ENCODE assay signal across 10 cellular contexts in the genomic region with DNA sequence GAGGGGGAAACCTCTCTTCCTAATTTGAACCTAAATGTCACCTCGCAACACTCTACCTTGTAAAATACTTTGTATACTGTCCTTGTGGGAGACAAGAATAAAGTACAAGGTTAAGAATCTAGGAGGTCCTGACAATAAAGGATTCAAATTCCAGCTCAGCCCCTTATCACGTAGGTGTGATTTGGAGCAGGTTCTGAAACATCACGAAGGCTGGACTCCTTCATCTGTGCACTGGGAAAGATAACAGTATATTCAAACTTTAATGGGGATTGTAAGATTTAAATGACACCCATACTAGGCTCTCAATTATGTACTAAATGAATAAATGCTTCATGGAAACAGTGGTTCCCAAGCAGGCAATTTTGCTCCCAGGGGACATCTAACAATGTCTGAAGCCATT. TPM values are rescaled to one million over a fixed set of nuclear protein-coding genes. Genes with fewer than 3 reads are reported as not detected.
A peak's percentile ranks its signal among the peaks of the same experiment; 100 is the strongest.
DNase-seq lines count a peak whose midpoint lies in the region; ATAC-seq, FAIRE-seq and TF ChIP-seq lines count a peak whose summit lies in the region.
"Had no signal": no experiment of that assay in that cellular context is flagged by ENCODE, and none has a peak within 500 bp of the region (broad histone marks: within the 10 kb centered on the region; RNA-seq: fewer than 3 reads in every experiment).

No MANE protein-coding gene starts in this region.

- H3K9ac ChIP-seq in OCI-LY1 (ENCODE audit: low read length) (peak overlapping the region; percentile 90), endodermal cell (ENCODE audit: extremely low read depth, low read length, poor library complexity, severe bottlenecking) (no peak overlapping the region)

- TF ChIP-seq CTCF in DOHH2 (IDR thresholded peaks at IDR 0.05; ENCODE audit: low read depth, low read length, poor library complexity, severe bottlenecking) (no peak), OCI-LY1 (IDR thresholded peaks at IDR 0.05; ENCODE audit: low read length) (no peak), endodermal cell (conservative IDR thresholded peaks at IDR 0.05) (no peak), psoas muscle (IDR thresholded peaks at IDR 0.05) (no peak), pancreas (IDR thresholded peaks at IDR 0.05) (no peak)

- H3K4me3 ChIP-seq in DOHH2 (ENCODE audit: low read length), result peak overlapping the region; percentile 92
- peak overlapping the region; percentile 93 for H3K4me3 ChIP-seq in OCI-LY1 (ENCODE audit: low read depth, low read length, poor library complexity, severe bottlenecking)
- peak overlapping the region; percentile 92 for H3K4me3 ChIP-seq in endodermal cell (ENCODE audit: low read length)
- peak overlapping the region; percentile 88 for H3K4me3 ChIP-seq in psoas muscle
- H3K4me3 ChIP-seq in pancreas, result peak overlapping the region in 2 of 4 donors; percentile 88 to 99

- peaks cover 76% of the 10 kb centered on the region for H3K79me2 ChIP-seq in DOHH2 (ENCODE audit: control insufficient read depth, low read length)
- peaks cover 44% of the 10 kb centered on the region for H3K79me2 ChIP-seq in OCI-LY1 (ENCODE audit: insufficient read depth, low read length)

- H3K36me3 ChIP-seq in DOHH2 (ENCODE audit: control insufficient read depth, low read length) (peaks cover 34% of the 10 kb centered on the region), OCI-LY1 (ENCODE audit: insufficient read depth, low read length) (peaks cover 12% of the 10 kb centered on the region), endodermal cell (ENCODE audit: control insufficient read depth, insufficient read depth, low read length) (peaks cover 14% of the 10 kb centered on the region), psoas muscle (ENCODE audit: insufficient read depth in 1 of 2, low read depth in 1 of 2) (peaks cover 2 to 23% of the 10 kb centered on the region in 2 donors), pancreas (no peaks in the 10 kb centered on the region)

- no peaks in the 10 kb centered on the region for H3K27me3 Mint-ChIP-seq in endodermal cell (ENCODE audit: insufficient read depth)

- peak overlapping the region; percentile 74 for H3K4me2 ChIP-seq in DOHH2 (ENCODE audit: low read length)
- H3K4me2 ChIP-seq in OCI-LY1 (ENCODE audit: low read length), result peak overlapping the region; percentile 69

- no peak for DNase-seq in endodermal cell
- no peak for DNase-seq in psoas muscle
- no peak for DNase-seq in NK-92 treated with Interleukin-12 subunit alpha and Interleukin-12 subunit beta, amount 100 ng/mL, for 24 hours (lab: John Stamatoyannopoulos, UW)
- no peak for DNase-seq in pancreas
- no peak for DNase-seq in cerebellar cortex (ENCODE audit: low spot score)
- DNase-seq: NCI-H524 treated with DMSO at 0.1 percent for 48 hours had no signal

- H3K9me2 ChIP-seq in DOHH2 (replicated peaks; ENCODE audit: control insufficient read depth, low read length), result no peaks in the 10 kb centered on the region
- H3K9me2 ChIP-seq in OCI-LY1 (ENCODE audit: low read depth, low read length), result no peaks in the 10 kb centered on the region

- H3K27ac ChIP-seq in DOHH2 (ENCODE audit: low read depth, low read length) (no peak overlapping the region), OCI-LY1 (ENCODE audit: low read depth, low read length, poor library complexity, severe bottlenecking) (peak overlapping the region; percentile 27), endodermal cell (ENCODE audit: low read depth, low read length) (no peak overlapping the region), psoas muscle (peak overlapping the region; percentile 99), pancreas (peak overlapping the region in 2 of 4 donors; percentile 98 to 99)

- H3K4me1 Mint-ChIP-seq in endodermal cell, result peaks cover 37% of the 10 kb centered on the region

- peak overlapping the region; percentile 38 for H3K27ac Mint-ChIP-seq in endodermal cell

- H3K27me3 ChIP-seq in DOHH2 (ENCODE audit: control insufficient read depth, low read length) (no peaks in the 10 kb centered on the region), OCI-LY1 (ENCODE audit: insufficient read depth, low read length) (no peaks in the 10 kb centered on the region), endodermal cell (ENCODE audit: control insufficient read depth, insufficient read depth, low read length, poor library complexity, severe bottlenecking) (no peaks in the 10 kb centered on the region), psoas muscle (ENCODE audit: insufficient read depth in 3 of 3, low read length in 2 of 3) (no peaks in the 10 kb centered on the region), pancreas (no peaks in the 10 kb centered on the region)

- intact Hi-C loops in psoas muscle (cut with DNase I) (no loop called here), pancreas (cut with DNase I) (no loop called here)

- FAIRE-seq in pancreas (lab: Jason Lieb, UNC), result no peak
- FAIRE-seq: GM18507 had no signal

- H2AFZ ChIP-seq in OCI-LY1 (ENCODE audit: low read length), result no peak overlapping the region

- H3K36me3 Mint-ChIP-seq in endodermal cell (ENCODE audit: low read depth), result peaks cover 30% of the 10 kb centered on the region

- H3K9me3 ChIP-seq in DOHH2 (ENCODE audit: control insufficient read depth, insufficient read depth, low read length), result no peaks in the 10 kb centered on the region
- H3K9me3 ChIP-seq in OCI-LY1 (ENCODE audit: low read length), result no peaks in the 10 kb centered on the region
- H3K9me3 ChIP-seq in endodermal cell (ENCODE audit: control insufficient read depth, low read length), result no peaks in the 10 kb centered on the region
- H3K9me3 ChIP-seq in psoas muscle, result no peaks in the 10 kb centered on the region
- no peaks in the 10 kb centered on the region for H3K9me3 ChIP-seq in pancreas

- whole genome bisulfite sequencing in endodermal cell (ENCODE audit: insufficient coverage in 1 of 2, insufficient read length in 1 of 2), 2 experiments, result 85 to 100% methylated on average over 2 to 3 of the region's 3 CpGs
- 29 to 57% (median 31%) methylated on average over 3 of the region's 3 CpGs for WGBS in psoas muscle, 3 donors
- 8 to 15% methylated on average over 3 of the region's 3 CpGs for WGBS in pancreas, 2 donors

- H3K9me3 Mint-ChIP-seq in endodermal cell, result no peaks in the 10 kb centered on the region

- ATAC-seq in psoas muscle (no peak), HG03565 (IDR thresholded peaks at IDR 0.05; ENCODE audit: unreplicated experiment) (no peak), pancreas (no peak)

- peaks cover 60% of the 10 kb centered on the region for H3K4me1 ChIP-seq in DOHH2 (ENCODE audit: control insufficient read depth, low read length)
- peaks cover 57% of the 10 kb centered on the region for H3K4me1 ChIP-seq in OCI-LY1 (ENCODE audit: insufficient read depth, low read length, severe bottlenecking)
- peaks cover 14% of the 10 kb centered on the region for H3K4me1 ChIP-seq in endodermal cell (ENCODE audit: control insufficient read depth, insufficient read depth, low read length)
- H3K4me1 ChIP-seq in psoas muscle, result peaks cover 56% of the 10 kb centered on the region
- peaks cover 24 to 62% (median 38%) of the 10 kb centered on the region in 3 donors for H3K4me1 ChIP-seq in pancreas

- H4K20me1 ChIP-seq in DOHH2 (ENCODE audit: control insufficient read depth, insufficient read depth, low read depth, low read length), result peaks cover 15% of the 10 kb centered on the region; the same call in 1 of the 2 replicates
- no peaks in the 10 kb centered on the region for H4K20me1 ChIP-seq in OCI-LY1 (ENCODE audit: insufficient read depth, low read length)

- H3K4me3 Mint-ChIP-seq in endodermal cell, result peak overlapping the region; percentile 84

- H3F3A ChIP-seq in DOHH2 (ENCODE audit: control insufficient read depth, insufficient read depth) (peaks cover 15% of the 10 kb centered on the region), OCI-LY1 (ENCODE audit: insufficient read depth, low read length) (peaks cover 4% of the 10 kb centered on the region; the same call in 1 of the 2 replicates)

RNA-seq across cellular contexts. Expression of gene TXNDC11, which starts 2.1 kb away (rescaled TPM):
- total RNA-seq in endodermal cell, result 10 to 100 TPM; 16.4 to 20.8 TPM
- 13.2 TPM for polyA plus RNA-seq in endodermal cell (2013, experiment 1 of 2)
- polyA plus RNA-seq in endodermal cell (2013, experiment 2 of 2), result 13.6 TPM
- total RNA-seq in psoas muscle, result 10 to 100 TPM; 21.3 to 37.2 (median 33.5) TPM
- polyA plus RNA-seq in psoas muscle, result 10 to 100 TPM; 38.8 to 49.1 (median 40.5) TPM
- total RNA-seq in pancreas, result 10 to 100 TPM; 28.1 to 38.9 (median 35.9) TPM
- 10 to 100 TPM; 54.7 to 80.8 TPM for polyA plus RNA-seq in pancreas

RNA-seq across cellular contexts. Expression of gene ZC3H7A, which starts 56.5 kb away (rescaled TPM):
- 10 to 100 TPM; 37.7 to 38.5 TPM for total RNA-seq in endodermal cell
- 49.7 TPM for polyA plus RNA-seq in endodermal cell (2013, experiment 1 of 2)
- 47.6 TPM for polyA plus RNA-seq in endodermal cell (2013, experiment 2 of 2)
- total RNA-seq in psoas muscle, result 10 to 100 TPM; 23.4 to 69.6 (median 40.0) TPM
- 10 to 100 TPM; 11.7 to 30.7 (median 19.7) TPM for polyA plus RNA-seq in psoas muscle
- 10 to 100 TPM; 23.8 to 34.5 (median 30.2) TPM for total RNA-seq in pancreas
- polyA plus RNA-seq in pancreas, result 10 to 100 TPM; 20.0 to 39.6 TPM

Comparison
In these comparisons a context has a peak if more than half of its experiments do, and no peak if none do; other contexts are left out.
1. H3K27ac ChIP-seq: peak in OCI-LY1 (single experiment) and psoas muscle (single experiment); none in DOHH2 (single experiment) and endodermal cell (single experiment).